In genomic region chr3:138835177-138835757, GRCh38 we compare ENCODE assay signal across 8 cellular contexts. TPM values are rescaled to one million over a fixed set of nuclear protein-coding genes. Genes with fewer than 3 reads are reported as not detected.
DNase-seq lines count a peak whose midpoint lies in the region; ATAC-seq and TF ChIP-seq lines count a peak whose summit lies in the region.

No MANE protein-coding gene starts in this region.

- H3K4me1 ChIP-seq in iPS-18a (ENCODE audit: control insufficient read depth, low read depth, low read length): peaks cover 13% of the 10 kb centered on the region

- no peaks in the 10 kb centered on the region for H3K9me3 ChIP-seq in iPS-18a (ENCODE audit: control insufficient read depth, low read depth, low read length)

- TF ChIP-seq CTCF in CD14-positive monocyte (IDR thresholded peaks at IDR 0.05): no peak
- no peak for TF ChIP-seq CTCF in GM10248 (IDR thresholded peaks at IDR 0.05; ENCODE audit: control extremely low read depth, extremely low read depth, low read depth, missing control alignments)

- no peaks in the 10 kb centered on the region for H3K36me3 ChIP-seq in iPS-18a (ENCODE audit: control insufficient read depth, low read depth, low read length)

- H3K27ac Mint-ChIP-seq in CD14-positive monocyte: peak overlapping the region; percentile 90 to 98 (median 95)
- H3K27ac Mint-ChIP-seq in activated naive CD8-positive, alpha-beta T cell treated with anti-CD3 and anti-CD28 coated beads, Interleukin-2, amount 50 U/mL, for 24 hours: peak overlapping the region; percentile 93
- peak overlapping the region; percentile 97 for H3K27ac Mint-ChIP-seq in stimulated activated effector memory CD8-positive, alpha-beta T cell treated with anti-CD3 and anti-CD28 coated beads, Interleukin-12 subunit alpha, Interleukin-12 subunit beta, amount 100 ng/mL, for 72 hours

- H3K36me3 Mint-ChIP-seq in CD14-positive monocyte: peaks cover 0 to 11% of the 10 kb centered on the region in 2 donors
- peaks cover 4% of the 10 kb centered on the region for H3K36me3 Mint-ChIP-seq in activated naive CD8-positive, alpha-beta T cell treated with anti-CD3 and anti-CD28 coated beads, Interleukin-2, amount 50 U/mL, for 24 hours (ENCODE audit: low read depth)
- H3K36me3 Mint-ChIP-seq in stimulated activated effector memory CD8-positive, alpha-beta T cell treated with anti-CD3 and anti-CD28 coated beads, Interleukin-12 subunit alpha, Interleukin-12 subunit beta, amount 100 ng/mL, for 72 hours: peaks cover 13% of the 10 kb centered on the region

- H3K4me3 ChIP-seq in iPS-18a (ENCODE audit: low read length): peak overlapping the region; percentile 89

- intact Hi-C loops in CD14-positive monocyte (cut with micrococcal nuclease): loop anchor here in 1 of 2 donors (2.0 to 5.0 kb wide), 2 partner anchors 42 to 80 kb away; no protein-coding TSS in a partner anchor

- peak overlapping the region; percentile 96 for H3K27ac ChIP-seq in iPS-18a (ENCODE audit: low read length)

- ATAC-seq in HG02571 (IDR thresholded peaks at IDR 0.05; ENCODE audit: unreplicated experiment): peak; percentile 4
- no peak for ATAC-seq in activated naive CD8-positive, alpha-beta T cell treated with anti-CD3 and anti-CD28 coated beads, Interleukin-2, amount 50 U/mL, for 24 hours
- no peak for ATAC-seq in stimulated activated effector memory CD8-positive, alpha-beta T cell treated with anti-CD3 and anti-CD28 coated beads, Interleukin-12 subunit alpha, Interleukin-12 subunit beta, amount 100 ng/mL, for 72 hours

- peak overlapping the region; percentile 84 to 98 for H3K4me3 Mint-ChIP-seq in CD14-positive monocyte
- peak overlapping the region; percentile 89 for H3K4me3 Mint-ChIP-seq in activated naive CD8-positive, alpha-beta T cell treated with anti-CD3 and anti-CD28 coated beads, Interleukin-2, amount 50 U/mL, for 24 hours
- peak overlapping the region; percentile 90 for H3K4me3 Mint-ChIP-seq in stimulated activated effector memory CD8-positive, alpha-beta T cell treated with anti-CD3 and anti-CD28 coated beads, Interleukin-12 subunit alpha, Interleukin-12 subunit beta, amount 100 ng/mL, for 72 hours

- peak overlapping the region; percentile 88 for H3K9ac ChIP-seq in iPS-18a (ENCODE audit: low read length)

- peaks cover 25% of the 10 kb centered on the region for H3K4me1 Mint-ChIP-seq in CD14-positive monocyte
- H3K4me1 Mint-ChIP-seq in activated naive CD8-positive, alpha-beta T cell treated with anti-CD3 and anti-CD28 coated beads, Interleukin-2, amount 50 U/mL, for 24 hours: peaks cover 24% of the 10 kb centered on the region
- H3K4me1 Mint-ChIP-seq in stimulated activated effector memory CD8-positive, alpha-beta T cell treated with anti-CD3 and anti-CD28 coated beads, Interleukin-12 subunit alpha, Interleukin-12 subunit beta, amount 100 ng/mL, for 72 hours: peaks cover 17% of the 10 kb centered on the region

- H3K9me3 Mint-ChIP-seq in CD14-positive monocyte: peaks cover 0 to 3% (median 0%) of the 10 kb centered on the region in 7 donors
- no peaks in the 10 kb centered on the region for H3K9me3 Mint-ChIP-seq in activated naive CD8-positive, alpha-beta T cell treated with anti-CD3 and anti-CD28 coated beads, Interleukin-2, amount 50 U/mL, for 24 hours
- H3K9me3 Mint-ChIP-seq in stimulated activated effector memory CD8-positive, alpha-beta T cell treated with anti-CD3 and anti-CD28 coated beads, Interleukin-12 subunit alpha, Interleukin-12 subunit beta, amount 100 ng/mL, for 72 hours: no peaks in the 10 kb centered on the region

- H3K27me3 ChIP-seq in iPS-18a (ENCODE audit: control insufficient read depth, insufficient read depth, low read length): no peaks in the 10 kb centered on the region

- CTCF ChIA-PET in GM10248 (lab: Yijun Ruan, JAX): interaction anchor here (1.0 to 1.8 kb wide), 2 partner anchors 17 to 81 kb away, joined by 4 read pairs; no protein-coding TSS in a partner anchor

- peaks cover 0 to 1% (median 0%) of the 10 kb centered on the region in 3 donors for H3K27me3 Mint-ChIP-seq in CD14-positive monocyte (ENCODE audit: low read depth in 3 of 3)
- H3K27me3 Mint-ChIP-seq in activated naive CD8-positive, alpha-beta T cell treated with anti-CD3 and anti-CD28 coated beads, Interleukin-2, amount 50 U/mL, for 24 hours: no peaks in the 10 kb centered on the region

- POLR2A ChIA-PET in GM10248 (lab: Yijun Ruan, JAX): no interaction called here

- no peak for DNase-seq in CD14-positive monocyte (ENCODE audit: low spot score)
- no peak for DNase-seq in activated naive CD8-positive, alpha-beta T cell treated with anti-CD3 and anti-CD28 coated beads, Interleukin-2, amount 50 U/mL, for 24 hours
- DNase-seq in stimulated activated effector memory CD8-positive, alpha-beta T cell treated with anti-CD3 and anti-CD28 coated beads, Interleukin-12 subunit alpha, Interleukin-12 subunit beta, amount 100 ng/mL, for 72 hours (ENCODE audit: low spot score in 2 of 2): no peak
- no peak for DNase-seq in GM10248 (ENCODE audit: extremely low spot score)
- DNase-seq in NCI-H345 (lab: John Stamatoyannopoulos, UW): no peak
- no peak for DNase-seq in cortex of kidney (lab: John Stamatoyannopoulos, UW)

RNA-seq across cellular contexts. Expression of gene PIK3CB, which starts 0.5 kb away (rescaled TPM):
- 10 to 100 TPM; 20.4 to 33.6 TPM for polyA plus RNA-seq in CD14-positive monocyte
